2 cellular contexts compared by ENCODE assay signal in genomic region chr1:143938922-143939321, GRCh38. TPM values are rescaled to one million over a fixed set of nuclear protein-coding genes. Genes with fewer than 3 reads are reported as not detected.
"Had no signal": no experiment of that assay in that cellular context is flagged by ENCODE, and none has a peak within 500 bp of the region (broad histone marks: within the 10 kb centered on the region; RNA-seq: fewer than 3 reads in every experiment).

No MANE protein-coding gene starts in this region.

RNA-seq across cellular contexts. Expression of gene FAM72C, which starts 32.9 kb away (rescaled TPM):
- total RNA-seq: HT-29 had no signal
- polyA plus RNA-seq: IgD-negative memory B cell had no signal
